In the genomic region with DNA sequence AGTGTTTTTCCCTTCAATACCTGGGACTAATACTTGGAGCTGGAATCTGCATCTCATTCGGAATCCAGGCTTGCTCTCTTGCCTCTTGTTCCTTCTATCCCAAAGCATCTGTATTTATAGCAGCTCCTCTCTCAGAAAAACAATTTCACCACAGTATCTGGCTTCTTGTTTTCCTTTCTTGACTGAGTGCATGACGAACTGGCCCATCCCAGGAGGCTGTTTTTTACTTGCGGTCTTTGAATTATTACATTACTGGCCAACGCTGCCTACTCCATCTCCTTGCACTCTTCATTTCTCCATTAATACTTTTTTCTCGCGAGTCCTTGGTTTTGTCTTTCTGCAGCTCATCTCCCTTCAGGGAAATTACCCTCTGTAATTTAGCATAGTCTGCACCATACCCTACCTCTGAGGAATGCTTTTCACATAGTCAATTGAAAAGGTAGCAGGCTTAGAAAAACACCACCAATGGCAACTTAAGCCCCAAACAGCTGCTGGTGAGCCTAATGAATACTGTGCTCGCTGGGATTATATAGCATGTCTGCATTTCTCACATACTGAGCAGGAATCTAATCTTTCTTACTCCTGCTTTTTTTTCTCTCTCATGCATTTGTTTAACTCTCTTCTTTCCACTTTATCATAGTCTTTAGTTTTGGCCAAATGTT, we compare ENCODE assay signal across 1 cellular context.
TF ChIP-seq lines count a peak whose summit lies in the region.

No MANE protein-coding gene starts in this region.

TF ChIP-seq in WTC11, 78 proteins besides CTCF, POLR2A, EP300 and RAD21 (continued from another document):
- TF ChIP-seq, protein P1, sequence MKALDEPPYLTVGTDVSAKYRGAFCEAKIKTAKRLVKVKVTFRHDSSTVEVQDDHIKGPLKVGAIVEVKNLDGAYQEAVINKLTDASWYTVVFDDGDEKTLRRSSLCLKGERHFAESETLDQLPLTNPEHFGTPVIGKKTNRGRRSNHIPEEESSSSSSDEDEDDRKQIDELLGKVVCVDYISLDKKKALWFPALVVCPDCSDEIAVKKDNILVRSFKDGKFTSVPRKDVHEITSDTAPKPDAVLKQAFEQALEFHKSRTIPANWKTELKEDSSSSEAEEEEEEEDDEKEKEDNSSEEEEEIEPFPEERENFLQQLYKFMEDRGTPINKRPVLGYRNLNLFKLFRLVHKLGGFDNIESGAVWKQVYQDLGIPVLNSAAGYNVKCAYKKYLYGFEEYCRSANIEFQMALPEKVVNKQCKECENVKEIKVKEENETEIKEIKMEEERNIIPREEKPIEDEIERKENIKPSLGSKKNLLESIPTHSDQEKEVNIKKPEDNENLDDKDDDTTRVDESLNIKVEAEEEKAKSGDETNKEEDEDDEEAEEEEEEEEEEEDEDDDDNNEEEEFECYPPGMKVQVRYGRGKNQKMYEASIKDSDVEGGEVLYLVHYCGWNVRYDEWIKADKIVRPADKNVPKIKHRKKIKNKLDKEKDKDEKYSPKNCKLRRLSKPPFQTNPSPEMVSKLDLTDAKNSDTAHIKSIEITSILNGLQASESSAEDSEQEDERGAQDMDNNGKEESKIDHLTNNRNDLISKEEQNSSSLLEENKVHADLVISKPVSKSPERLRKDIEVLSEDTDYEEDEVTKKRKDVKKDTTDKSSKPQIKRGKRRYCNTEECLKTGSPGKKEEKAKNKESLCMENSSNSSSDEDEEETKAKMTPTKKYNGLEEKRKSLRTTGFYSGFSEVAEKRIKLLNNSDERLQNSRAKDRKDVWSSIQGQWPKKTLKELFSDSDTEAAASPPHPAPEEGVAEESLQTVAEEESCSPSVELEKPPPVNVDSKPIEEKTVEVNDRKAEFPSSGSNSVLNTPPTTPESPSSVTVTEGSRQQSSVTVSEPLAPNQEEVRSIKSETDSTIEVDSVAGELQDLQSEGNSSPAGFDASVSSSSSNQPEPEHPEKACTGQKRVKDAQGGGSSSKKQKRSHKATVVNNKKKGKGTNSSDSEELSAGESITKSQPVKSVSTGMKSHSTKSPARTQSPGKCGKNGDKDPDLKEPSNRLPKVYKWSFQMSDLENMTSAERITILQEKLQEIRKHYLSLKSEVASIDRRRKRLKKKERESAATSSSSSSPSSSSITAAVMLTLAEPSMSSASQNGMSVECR (CRISPR knock-in tag; IDR thresholded peaks at IDR 0.05; ENCODE audit: borderline replicate concordance) = no peak
- TF ChIP-seq, protein P2, sequence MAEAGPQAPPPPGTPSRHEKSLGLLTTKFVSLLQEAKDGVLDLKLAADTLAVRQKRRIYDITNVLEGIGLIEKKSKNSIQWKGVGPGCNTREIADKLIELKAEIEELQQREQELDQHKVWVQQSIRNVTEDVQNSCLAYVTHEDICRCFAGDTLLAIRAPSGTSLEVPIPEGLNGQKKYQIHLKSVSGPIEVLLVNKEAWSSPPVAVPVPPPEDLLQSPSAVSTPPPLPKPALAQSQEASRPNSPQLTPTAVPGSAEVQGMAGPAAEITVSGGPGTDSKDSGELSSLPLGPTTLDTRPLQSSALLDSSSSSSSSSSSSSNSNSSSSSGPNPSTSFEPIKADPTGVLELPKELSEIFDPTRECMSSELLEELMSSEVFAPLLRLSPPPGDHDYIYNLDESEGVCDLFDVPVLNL (CRISPR knock-in tag; IDR thresholded peaks at IDR 0.05; ENCODE audit: borderline replicate concordance, low read depth) = no peak
- TF ChIP-seq, protein P3, sequence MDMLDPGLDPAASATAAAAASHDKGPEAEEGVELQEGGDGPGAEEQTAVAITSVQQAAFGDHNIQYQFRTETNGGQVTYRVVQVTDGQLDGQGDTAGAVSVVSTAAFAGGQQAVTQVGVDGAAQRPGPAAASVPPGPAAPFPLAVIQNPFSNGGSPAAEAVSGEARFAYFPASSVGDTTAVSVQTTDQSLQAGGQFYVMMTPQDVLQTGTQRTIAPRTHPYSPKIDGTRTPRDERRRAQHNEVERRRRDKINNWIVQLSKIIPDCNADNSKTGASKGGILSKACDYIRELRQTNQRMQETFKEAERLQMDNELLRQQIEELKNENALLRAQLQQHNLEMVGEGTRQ (CRISPR knock-in tag; IDR thresholded peaks at IDR 0.05) = no peak
- TF ChIP-seq, protein P4, sequence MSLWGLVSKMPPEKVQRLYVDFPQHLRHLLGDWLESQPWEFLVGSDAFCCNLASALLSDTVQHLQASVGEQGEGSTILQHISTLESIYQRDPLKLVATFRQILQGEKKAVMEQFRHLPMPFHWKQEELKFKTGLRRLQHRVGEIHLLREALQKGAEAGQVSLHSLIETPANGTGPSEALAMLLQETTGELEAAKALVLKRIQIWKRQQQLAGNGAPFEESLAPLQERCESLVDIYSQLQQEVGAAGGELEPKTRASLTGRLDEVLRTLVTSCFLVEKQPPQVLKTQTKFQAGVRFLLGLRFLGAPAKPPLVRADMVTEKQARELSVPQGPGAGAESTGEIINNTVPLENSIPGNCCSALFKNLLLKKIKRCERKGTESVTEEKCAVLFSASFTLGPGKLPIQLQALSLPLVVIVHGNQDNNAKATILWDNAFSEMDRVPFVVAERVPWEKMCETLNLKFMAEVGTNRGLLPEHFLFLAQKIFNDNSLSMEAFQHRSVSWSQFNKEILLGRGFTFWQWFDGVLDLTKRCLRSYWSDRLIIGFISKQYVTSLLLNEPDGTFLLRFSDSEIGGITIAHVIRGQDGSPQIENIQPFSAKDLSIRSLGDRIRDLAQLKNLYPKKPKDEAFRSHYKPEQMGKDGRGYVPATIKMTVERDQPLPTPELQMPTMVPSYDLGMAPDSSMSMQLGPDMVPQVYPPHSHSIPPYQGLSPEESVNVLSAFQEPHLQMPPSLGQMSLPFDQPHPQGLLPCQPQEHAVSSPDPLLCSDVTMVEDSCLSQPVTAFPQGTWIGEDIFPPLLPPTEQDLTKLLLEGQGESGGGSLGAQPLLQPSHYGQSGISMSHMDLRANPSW (CRISPR knock-in tag; conservative IDR thresholded peaks at IDR 0.05; ENCODE audit: low read depth) = no peak
- no peak for TF ChIP-seq PRRX2 (CRISPR knock-in tag; IDR thresholded peaks at IDR 0.05)
- no peak for TF ChIP-seq OVOL2 (CRISPR knock-in tag; IDR thresholded peaks at IDR 0.05; ENCODE audit: borderline replicate concordance)
- no peak for TF ChIP-seq MYBL2 (CRISPR knock-in tag; IDR thresholded peaks at IDR 0.05)
- no peak for TF ChIP-seq ZNF263 (CRISPR knock-in tag; IDR thresholded peaks at IDR 0.05; ENCODE audit: low read depth)
TF ChIP-seq in WTC11: peak in this region for 0.
